ENCODE assay signal across 19 cellular contexts in the genomic region with DNA sequence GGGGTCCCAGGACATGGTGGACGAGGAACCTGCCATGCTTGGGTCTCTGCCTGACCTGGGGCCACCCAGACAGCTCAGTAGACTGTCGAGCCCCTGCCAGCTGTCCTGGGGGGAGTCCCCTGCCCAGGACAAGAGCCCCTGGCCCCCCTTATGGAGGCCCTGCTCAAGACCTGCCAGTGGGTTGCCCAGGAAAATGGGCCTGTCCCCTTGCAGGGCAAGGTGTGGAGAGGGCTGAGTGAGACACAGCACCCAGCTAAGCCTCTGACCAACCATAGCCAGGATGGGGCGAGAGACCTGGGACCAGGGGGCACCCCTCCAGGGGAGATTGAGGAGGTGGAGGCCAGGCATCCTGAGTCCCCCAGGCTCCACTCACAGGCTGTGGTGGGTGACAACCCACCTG. TPM values are rescaled to one million over a fixed set of nuclear protein-coding genes. Genes with fewer than 3 reads are reported as not detected.
A peak's percentile ranks its signal among the peaks of the same experiment; 100 is the strongest.
DNase-seq lines count a peak whose midpoint lies in the region; ATAC-seq and TF ChIP-seq lines count a peak whose summit lies in the region.
"Had no signal": no experiment of that assay in that cellular context is flagged by ENCODE, and none has a peak within 500 bp of the region (broad histone marks: within the 10 kb centered on the region; RNA-seq: fewer than 3 reads in every experiment).

No MANE protein-coding gene starts in this region.

- H3K4me2 ChIP-seq in neuronal stem cell (ENCODE audit: insufficient read depth, low read length, poor library complexity, severe bottlenecking) = no peak overlapping the region

- no peak overlapping the region for H2BK12ac ChIP-seq in neuronal stem cell (ENCODE audit: low read length)

- H3K36me3 Mint-ChIP-seq in activated naive CD4-positive, alpha-beta T cell treated with anti-CD3 and anti-CD28 coated beads for 36 hours (ENCODE audit: low read depth) = peaks cover 4% of the 10 kb centered on the region
- H3K36me3 Mint-ChIP-seq in activated naive CD8-positive, alpha-beta T cell treated with anti-CD3 and anti-CD28 coated beads, Interleukin-2, amount 10 ng/mL, durations not matched to agents 7 days and 5 days = no peaks in the 10 kb centered on the region

- H2BK5ac ChIP-seq in neuronal stem cell (ENCODE audit: low read length) = no peak overlapping the region

- no peak overlapping the region for H2AFZ ChIP-seq in neuronal stem cell (ENCODE audit: low read length)

- H3K4me1 ChIP-seq in HEK293 (ENCODE audit: control insufficient read depth, insufficient read depth, low read length) (peaks cover 4% of the 10 kb centered on the region; the same call in 1 of the 2 replicates), neuronal stem cell (ENCODE audit: control insufficient read depth in 2 of 2, insufficient read depth in 1 of 2, low read depth in 1 of 2, low read length in 2 of 2) (peaks cover 0 to 6% of the 10 kb centered on the region in 2 donors)

- H3K27ac Mint-ChIP-seq in activated naive CD4-positive, alpha-beta T cell treated with anti-CD3 and anti-CD28 coated beads for 36 hours = no peak overlapping the region
- no peak overlapping the region for H3K27ac Mint-ChIP-seq in activated naive CD8-positive, alpha-beta T cell treated with anti-CD3 and anti-CD28 coated beads, Interleukin-2, amount 10 ng/mL, durations not matched to agents 7 days and 5 days

- intact Hi-C loops in activated naive CD4-positive, alpha-beta T cell treated with anti-CD3 and anti-CD28 coated beads for 36 hours (cut with micrococcal nuclease) = no loop called here

- H3K9me3 ChIP-seq in HEK293 (ENCODE audit: control insufficient read depth, insufficient read depth, low read depth, low read length) = no peaks in the 10 kb centered on the region
- no peaks in the 10 kb centered on the region for H3K9me3 ChIP-seq in neuronal stem cell (replicated peaks in 1 of 2; ENCODE audit: control insufficient read depth in 2 of 2, insufficient read depth in 1 of 2, low read depth in 1 of 2, low read length in 2 of 2)
- H3K9me3 ChIP-seq: left lung, tibial artery had no signal

- H3K36me3 ChIP-seq in HEK293 (ENCODE audit: control insufficient read depth in 2 of 2, insufficient read depth in 1 of 2, low read length in 2 of 2) (no peaks in the 10 kb centered on the region), neuronal stem cell (replicated peaks in 1 of 2; ENCODE audit: control insufficient read depth in 2 of 2, insufficient read depth in 2 of 2, low read length in 2 of 2) (peaks cover 0 to 4% of the 10 kb centered on the region in 2 donors)
- H3K36me3 ChIP-seq: brain microvascular endothelial cell had no signal

- H3K18ac ChIP-seq in neuronal stem cell (ENCODE audit: low read length) = no peak overlapping the region

- peak overlapping the region; percentile 38 for H3K14ac ChIP-seq in neuronal stem cell (ENCODE audit: low read length)

- H3K4ac ChIP-seq in neuronal stem cell (ENCODE audit: low read length) = no peak overlapping the region

- H3K27ac ChIP-seq in HEK293 (ENCODE audit: extremely low read depth, low read depth, low read length) (no peak overlapping the region), neuronal stem cell (replicated peaks; ENCODE audit: low read length) (no peak overlapping the region)
- H3K27ac ChIP-seq: brain microvascular endothelial cell, left lung, tibial artery had no signal

- ATAC-seq in activated naive CD8-positive, alpha-beta T cell treated with anti-CD3 and anti-CD28 coated beads, Interleukin-2, amount 10 ng/mL, durations not matched to agents 7 days and 5 days (ENCODE audit: low read depth) = no peak
- ATAC-seq in HG02884 (IDR thresholded peaks at IDR 0.05; ENCODE audit: unreplicated experiment) (no peak), GM18861 (IDR thresholded peaks at IDR 0.05; ENCODE audit: unreplicated experiment) (no peak)
- ATAC-seq: activated CD4-positive, CD25-positive, alpha-beta regulatory T cell treated with anti-CD3 and anti-CD28 coated beads, Interleukin-2, amount 50 U/mL, for 24 hours; left lung had no signal

- peaks cover 3% of the 10 kb centered on the region for H3K4me1 Mint-ChIP-seq in activated naive CD4-positive, alpha-beta T cell treated with anti-CD3 and anti-CD28 coated beads for 36 hours (ENCODE audit: low read depth)
- peaks cover 1% of the 10 kb centered on the region for H3K4me1 Mint-ChIP-seq in activated naive CD8-positive, alpha-beta T cell treated with anti-CD3 and anti-CD28 coated beads, Interleukin-2, amount 10 ng/mL, durations not matched to agents 7 days and 5 days
- H3K4me1 Mint-ChIP-seq: neural crest cell had no signal

- WGBS in neuronal stem cell (ENCODE audit: extremely low coverage in 2 of 2, insufficient read length in 2 of 2, insufficient replicate concordance in 1 of 2), 2 donors = no CpG with 5 or more reads among the region's 3 CpGs

- H3K9ac ChIP-seq in neuronal stem cell (ENCODE audit: low read depth, low read length, poor library complexity) = peak overlapping the region; percentile 70

- no peaks in the 10 kb centered on the region for H3K9me3 Mint-ChIP-seq in activated naive CD4-positive, alpha-beta T cell treated with anti-CD3 and anti-CD28 coated beads for 36 hours
- no peaks in the 10 kb centered on the region for H3K9me3 Mint-ChIP-seq in activated naive CD8-positive, alpha-beta T cell treated with anti-CD3 and anti-CD28 coated beads, Interleukin-2, amount 10 ng/mL, durations not matched to agents 7 days and 5 days
- H3K9me3 Mint-ChIP-seq: neural crest cell had no signal

- DNase-seq in activated naive CD4-positive, alpha-beta T cell treated with anti-CD3 and anti-CD28 coated beads for 36 hours = no peak
- no peak for DNase-seq in activated naive CD4-positive, alpha-beta T cell (lab: John Stamatoyannopoulos, UW)
- DNase-seq in activated naive CD8-positive, alpha-beta T cell treated with anti-CD3 and anti-CD28 coated beads, Interleukin-2, amount 10 ng/mL, durations not matched to agents 7 days and 5 days = no peak
- DNase-seq in neuronal stem cell (ENCODE audit: low spot score) (no peak), A172 (ENCODE audit: low spot score) (no peak)
- DNase-seq: brain microvascular endothelial cell; effector CD4-positive, alpha-beta T cell; NCI-H2029; NCI-H748 treated with DMSO at 0.1 percent for 48 hours; RPMI8226; stimulated activated CD4-positive, alpha-beta T cell treated with anti-CD3 and anti-CD28 coated beads, Interleukin-1b, Interleukin-23, amount 100 ng/mL, for 48 hours; tibial artery had no signal

- no peak overlapping the region for H2BK15ac ChIP-seq in neuronal stem cell (ENCODE audit: low read length)

- H3K27me3 Mint-ChIP-seq in activated naive CD4-positive, alpha-beta T cell treated with anti-CD3 and anti-CD28 coated beads for 36 hours (ENCODE audit: low read depth) = no peaks in the 10 kb centered on the region
- H3K27me3 Mint-ChIP-seq in activated naive CD8-positive, alpha-beta T cell treated with anti-CD3 and anti-CD28 coated beads, Interleukin-2, amount 10 ng/mL, durations not matched to agents 7 days and 5 days = no peaks in the 10 kb centered on the region

- CTCF ChIA-PET in activated naive CD4-positive, alpha-beta T cell treated with anti-CD3 and anti-CD28 coated beads for 36 hours (lab: Charles Lee) = interaction anchor here (0.8 to 1.1 kb wide), 2 partner anchors 26 kb away, joined by 3 to 4 read pairs; no protein-coding TSS in a partner anchor
- CTCF ChIA-PET in HEK293 (lab: Yijun Ruan, JAX) = interaction anchor here (0.6 to 1.2 kb wide), 2 partner anchors 16 to 27 kb away, joined by 3 read pairs; no protein-coding TSS in a partner anchor

- H3K27me3 ChIP-seq in neuronal stem cell (ENCODE audit: control insufficient read depth in 3 of 3, insufficient read depth in 3 of 3, low read depth in 1 of 3, low read length in 3 of 3) = peaks cover 0 to 2% (median 0%) of the 10 kb centered on the region in 3 experiments
- H3K27me3 ChIP-seq: brain microvascular endothelial cell had no signal

- H2AK5ac ChIP-seq in neuronal stem cell (ENCODE audit: low read depth, low read length) = no peak overlapping the region

- no peak for TF ChIP-seq CTCF in HEK293 (tag by site-specific recombination; IDR thresholded peaks at IDR 0.05)

- no peak overlapping the region for H4K91ac ChIP-seq in neuronal stem cell (ENCODE audit: low read depth, low read length, poor library complexity)

- peak overlapping the region; percentile 55 for H3K4me3 Mint-ChIP-seq in activated naive CD4-positive, alpha-beta T cell treated with anti-CD3 and anti-CD28 coated beads for 36 hours
- peak overlapping the region; percentile 55 for H3K4me3 Mint-ChIP-seq in activated naive CD8-positive, alpha-beta T cell treated with anti-CD3 and anti-CD28 coated beads, Interleukin-2, amount 10 ng/mL, durations not matched to agents 7 days and 5 days
- H3K4me3 Mint-ChIP-seq: neural crest cell had no signal

- H2BK120ac ChIP-seq in neuronal stem cell (ENCODE audit: low read depth, low read length) = no peak overlapping the region

- H3K23ac ChIP-seq in neuronal stem cell (ENCODE audit: low read depth, low read length, poor library complexity) = no peak overlapping the region

- H3K4me3 ChIP-seq in HEK293 (ENCODE audit: low read depth, low read length) (no peak overlapping the region), neuronal stem cell (ENCODE audit: low read length in 2 of 2) (no peak overlapping the region)

- H3K79me1 ChIP-seq in neuronal stem cell (ENCODE audit: low read depth, low read length) = peaks cover 9% of the 10 kb centered on the region

- H4K8ac ChIP-seq in neuronal stem cell (ENCODE audit: low read depth, low read length) = peak overlapping the region; percentile 65

- POLR2A ChIA-PET in HEK293 (lab: Yijun Ruan, JAX) = interaction anchor here (2.0 kb wide), 1 partner anchor 32 kb away, joined by 4 read pairs; no protein-coding TSS in a partner anchor
- POLR2A ChIA-PET in activated naive CD8-positive, alpha-beta T cell treated with anti-CD3 and anti-CD28 coated beads, Interleukin-2, amount 10 ng/mL, durations not matched to agents 7 days and 5 days (lab: Charles Lee) = no interaction called here

RNA-seq across cellular contexts. Expression of a gene that starts 1.8 kb away (rescaled TPM):
- total RNA-seq in activated naive CD4-positive, alpha-beta T cell treated with anti-CD3 and anti-CD28 coated beads for 36 hours = 10 to 100 TPM; 29.9 to 34.9 TPM
- 10 to 100 TPM; 15.4 to 17.3 TPM for total RNA-seq in activated naive CD8-positive, alpha-beta T cell treated with anti-CD3 and anti-CD28 coated beads, Interleukin-2, amount 10 ng/mL, durations not matched to agents 7 days and 5 days
- polyA plus RNA-seq in neuronal stem cell (2013, experiment 1 of 2) = 16.2 TPM
- polyA plus RNA-seq in neuronal stem cell (2013, experiment 2 of 2) = 16.5 TPM
- total RNA-seq in A172 (2014; rRNA removed; shearing (Covaris generic)) = 6.6 and 9.6 TPM in 2 replicates

RNA-seq across cellular contexts. Expression of a gene that starts 8.8 kb away (rescaled TPM):
- total RNA-seq in activated naive CD4-positive, alpha-beta T cell treated with anti-CD3 and anti-CD28 coated beads for 36 hours = not detected
- not detected for total RNA-seq in activated naive CD8-positive, alpha-beta T cell treated with anti-CD3 and anti-CD28 coated beads, Interleukin-2, amount 10 ng/mL, durations not matched to agents 7 days and 5 days
- 0.52 TPM for polyA plus RNA-seq in neuronal stem cell (2013, experiment 1 of 2)
- 0.43 TPM for polyA plus RNA-seq in neuronal stem cell (2013, experiment 2 of 2)
- total RNA-seq in A172 (2014; rRNA removed; shearing (Covaris generic)) = 0.60 TPM in 1 of 2 replicates, not detected in the other
- total RNA-seq: HT1080, left lung, neural crest cell had no signal

RNA-seq across cellular contexts. Expression of a gene that starts 17.2 kb away (rescaled TPM):
- 10 to 100 TPM; 45.8 to 48.7 TPM for total RNA-seq in activated naive CD4-positive, alpha-beta T cell treated with anti-CD3 and anti-CD28 coated beads for 36 hours
- total RNA-seq in activated naive CD8-positive, alpha-beta T cell treated with anti-CD3 and anti-CD28 coated beads, Interleukin-2, amount 10 ng/mL, durations not matched to agents 7 days and 5 days = 10 to 100 TPM; 33.5 to 36.1 TPM
- polyA plus RNA-seq in neuronal stem cell (2013, experiment 1 of 2) = 61.5 TPM
- polyA plus RNA-seq in neuronal stem cell (2013, experiment 2 of 2) = 63.2 TPM
- 102 and 108 TPM in 2 replicates for total RNA-seq in A172 (2014; rRNA removed; shearing (Covaris generic))

RNA-seq across cellular contexts. Expression of a gene that starts 19.3 kb away (rescaled TPM):
- total RNA-seq in activated naive CD4-positive, alpha-beta T cell treated with anti-CD3 and anti-CD28 coated beads for 36 hours = not detected
- total RNA-seq in activated naive CD8-positive, alpha-beta T cell treated with anti-CD3 and anti-CD28 coated beads, Interleukin-2, amount 10 ng/mL, durations not matched to agents 7 days and 5 days = 1 to 10 TPM; 3.1 to 3.6 TPM
- 9.4 TPM for polyA plus RNA-seq in neuronal stem cell (2013, experiment 1 of 2)
- 11.0 TPM for polyA plus RNA-seq in neuronal stem cell (2013, experiment 2 of 2)
- not detected in 2 replicates for total RNA-seq in A172 (2014; rRNA removed; shearing (Covaris generic))
- total RNA-seq: left lung had no signal

RNA-seq across cellular contexts. Expression of a gene that starts 23.1 kb away (rescaled TPM):
- total RNA-seq in activated naive CD4-positive, alpha-beta T cell treated with anti-CD3 and anti-CD28 coated beads for 36 hours = 1 to 10 TPM; 4.4 to 5.0 TPM
- 1 to 10 TPM; 7.2 to 9.9 TPM for total RNA-seq in activated naive CD8-positive, alpha-beta T cell treated with anti-CD3 and anti-CD28 coated beads, Interleukin-2, amount 10 ng/mL, durations not matched to agents 7 days and 5 days
- polyA plus RNA-seq in neuronal stem cell (2013, experiment 1 of 2) = 6.1 TPM
- polyA plus RNA-seq in neuronal stem cell (2013, experiment 2 of 2) = 5.9 TPM
- total RNA-seq in A172 (2014; rRNA removed; shearing (Covaris generic)) = 5.3 and 6.1 TPM in 2 replicates
